ENCODE assay signal across 1 cellular context in the genomic region with DNA sequence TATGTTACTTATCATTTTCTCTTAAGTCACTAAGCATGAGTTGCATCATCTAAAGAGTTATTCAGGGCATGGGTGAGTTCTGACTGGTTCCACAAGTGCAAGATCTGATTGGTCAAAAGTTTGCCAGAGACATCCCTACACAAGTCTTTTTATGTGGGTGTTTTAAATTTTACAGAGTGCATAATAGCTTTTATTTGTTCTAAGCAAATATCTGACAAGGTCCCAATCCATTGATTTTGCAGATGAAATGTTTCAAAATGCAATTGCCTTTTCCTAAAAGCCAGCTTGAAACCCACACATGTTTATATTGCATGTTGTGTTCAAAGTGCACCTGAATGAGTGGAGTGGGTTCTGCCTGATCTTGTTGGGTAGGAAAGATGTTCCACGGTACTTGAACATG.
A peak's percentile ranks its signal among the peaks of the same experiment; 100 is the strongest.
TF ChIP-seq lines count a peak whose summit lies in the region.

No MANE protein-coding gene starts in this region.

TF ChIP-seq in liver, 16 proteins besides CTCF, POLR2A, EP300 and RAD21 (continued from another document):
- TF ChIP-seq, protein P1, sequence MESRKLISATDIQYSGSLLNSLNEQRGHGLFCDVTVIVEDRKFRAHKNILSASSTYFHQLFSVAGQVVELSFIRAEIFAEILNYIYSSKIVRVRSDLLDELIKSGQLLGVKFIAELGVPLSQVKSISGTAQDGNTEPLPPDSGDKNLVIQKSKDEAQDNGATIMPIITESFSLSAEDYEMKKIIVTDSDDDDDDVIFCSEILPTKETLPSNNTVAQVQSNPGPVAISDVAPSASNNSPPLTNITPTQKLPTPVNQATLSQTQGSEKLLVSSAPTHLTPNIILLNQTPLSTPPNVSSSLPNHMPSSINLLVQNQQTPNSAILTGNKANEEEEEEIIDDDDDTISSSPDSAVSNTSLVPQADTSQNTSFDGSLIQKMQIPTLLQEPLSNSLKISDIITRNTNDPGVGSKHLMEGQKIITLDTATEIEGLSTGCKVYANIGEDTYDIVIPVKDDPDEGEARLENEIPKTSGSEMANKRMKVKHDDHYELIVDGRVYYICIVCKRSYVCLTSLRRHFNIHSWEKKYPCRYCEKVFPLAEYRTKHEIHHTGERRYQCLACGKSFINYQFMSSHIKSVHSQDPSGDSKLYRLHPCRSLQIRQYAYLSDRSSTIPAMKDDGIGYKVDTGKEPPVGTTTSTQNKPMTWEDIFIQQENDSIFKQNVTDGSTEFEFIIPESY (IDR thresholded peaks at IDR 0.05): peak; percentile 42
- TF ChIP-seq NR2F2 (IDR thresholded peaks at IDR 0.05) (no peak), YY1 (IDR thresholded peaks at IDR 0.05) (peak; percentile 25), HNF4A (conservative IDR thresholded peaks at IDR 0.05) (peak; percentile 68 to 74), TAF1 (conservative IDR thresholded peaks at IDR 0.05) (no peak), GABPA (IDR thresholded peaks at IDR 0.05 in 1 of 2, conservative IDR thresholded peaks at IDR 0.05 in 1 of 2) (no peak), JUND (IDR thresholded peaks at IDR 0.05) (peak in 1 of 2 donors; percentile 67), HNF4G (IDR thresholded peaks at IDR 0.05) (peak; percentile 20), EGR1 (IDR thresholded peaks at IDR 0.05; ENCODE audit: low read depth in 2 of 2) (no peak), FOXA2 (IDR thresholded peaks at IDR 0.05) (peak; percentile 52), SP1 (IDR thresholded peaks at IDR 0.05) (no peak), RXRA (IDR thresholded peaks at IDR 0.05) (peak; percentile 52 to 66)
- TF ChIP-seq, protein P2, sequence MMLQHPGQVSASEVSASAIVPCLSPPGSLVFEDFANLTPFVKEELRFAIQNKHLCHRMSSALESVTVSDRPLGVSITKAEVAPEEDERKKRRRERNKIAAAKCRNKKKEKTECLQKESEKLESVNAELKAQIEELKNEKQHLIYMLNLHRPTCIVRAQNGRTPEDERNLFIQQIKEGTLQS (IDR thresholded peaks at IDR 0.05): peak; percentile 59
- TF ChIP-seq, protein P3, sequence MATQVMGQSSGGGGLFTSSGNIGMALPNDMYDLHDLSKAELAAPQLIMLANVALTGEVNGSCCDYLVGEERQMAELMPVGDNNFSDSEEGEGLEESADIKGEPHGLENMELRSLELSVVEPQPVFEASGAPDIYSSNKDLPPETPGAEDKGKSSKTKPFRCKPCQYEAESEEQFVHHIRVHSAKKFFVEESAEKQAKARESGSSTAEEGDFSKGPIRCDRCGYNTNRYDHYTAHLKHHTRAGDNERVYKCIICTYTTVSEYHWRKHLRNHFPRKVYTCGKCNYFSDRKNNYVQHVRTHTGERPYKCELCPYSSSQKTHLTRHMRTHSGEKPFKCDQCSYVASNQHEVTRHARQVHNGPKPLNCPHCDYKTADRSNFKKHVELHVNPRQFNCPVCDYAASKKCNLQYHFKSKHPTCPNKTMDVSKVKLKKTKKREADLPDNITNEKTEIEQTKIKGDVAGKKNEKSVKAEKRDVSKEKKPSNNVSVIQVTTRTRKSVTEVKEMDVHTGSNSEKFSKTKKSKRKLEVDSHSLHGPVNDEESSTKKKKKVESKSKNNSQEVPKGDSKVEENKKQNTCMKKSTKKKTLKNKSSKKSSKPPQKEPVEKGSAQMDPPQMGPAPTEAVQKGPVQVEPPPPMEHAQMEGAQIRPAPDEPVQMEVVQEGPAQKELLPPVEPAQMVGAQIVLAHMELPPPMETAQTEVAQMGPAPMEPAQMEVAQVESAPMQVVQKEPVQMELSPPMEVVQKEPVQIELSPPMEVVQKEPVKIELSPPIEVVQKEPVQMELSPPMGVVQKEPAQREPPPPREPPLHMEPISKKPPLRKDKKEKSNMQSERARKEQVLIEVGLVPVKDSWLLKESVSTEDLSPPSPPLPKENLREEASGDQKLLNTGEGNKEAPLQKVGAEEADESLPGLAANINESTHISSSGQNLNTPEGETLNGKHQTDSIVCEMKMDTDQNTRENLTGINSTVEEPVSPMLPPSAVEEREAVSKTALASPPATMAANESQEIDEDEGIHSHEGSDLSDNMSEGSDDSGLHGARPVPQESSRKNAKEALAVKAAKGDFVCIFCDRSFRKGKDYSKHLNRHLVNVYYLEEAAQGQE (IDR thresholded peaks at IDR 0.05): peak; percentile 24
